12 cellular contexts compared by ENCODE assay signal in genomic region chr11:47256374-47256773, GRCh38.
"Had no signal": no experiment of that assay in that cellular context is flagged by ENCODE, and none has a peak within 500 bp of the region (broad histone marks: within the 10 kb centered on the region; RNA-seq: fewer than 3 reads in every experiment).

No MANE protein-coding gene starts in this region.

- ATAC-seq: activated T-helper 17 cell treated with anti-CD3 and anti-CD28 coated beads, Interleukin-2, amount 50 U/mL, for 72 hours; effector memory CD8-positive, alpha-beta T cell had no signal

- H3K27me3 Mint-ChIP-seq: activated naive CD8-positive, alpha-beta T cell treated with anti-CD3 and anti-CD28 coated beads, Interleukin-2, amount 10 ng/mL, durations not matched to agents 7 days and 5 days; activated T-helper 17 cell treated with anti-CD3 and anti-CD28 coated beads, Interleukin-2, amount 50 U/mL, for 72 hours; effector memory CD8-positive, alpha-beta T cell; memory B cell; stimulated activated naive CD8-positive, alpha-beta T cell treated with anti-CD3 and anti-CD28 coated beads, Interleukin-15, Interleukin-2, amounts not matched to agents 100 ng/mL and 50 ng/mL, for 24 hours had no signal

- H3K4me3 Mint-ChIP-seq: activated naive CD8-positive, alpha-beta T cell treated with anti-CD3 and anti-CD28 coated beads, Interleukin-2, amount 10 ng/mL, durations not matched to agents 7 days and 5 days; activated T-helper 17 cell treated with anti-CD3 and anti-CD28 coated beads, Interleukin-2, amount 50 U/mL, for 72 hours; effector memory CD8-positive, alpha-beta T cell; memory B cell; stimulated activated naive CD8-positive, alpha-beta T cell treated with anti-CD3 and anti-CD28 coated beads, Interleukin-15, Interleukin-2, amounts not matched to agents 100 ng/mL and 50 ng/mL, for 24 hours had no signal

- H3K27ac ChIP-seq: SJCRH30, WERI-Rb-1 had no signal

- H3K9me3 Mint-ChIP-seq: activated naive CD8-positive, alpha-beta T cell treated with anti-CD3 and anti-CD28 coated beads, Interleukin-2, amount 10 ng/mL, durations not matched to agents 7 days and 5 days; activated T-helper 17 cell treated with anti-CD3 and anti-CD28 coated beads, Interleukin-2, amount 50 U/mL, for 72 hours; effector memory CD8-positive, alpha-beta T cell; memory B cell; stimulated activated naive CD8-positive, alpha-beta T cell treated with anti-CD3 and anti-CD28 coated beads, Interleukin-15, Interleukin-2, amounts not matched to agents 100 ng/mL and 50 ng/mL, for 24 hours had no signal

- DNase-seq: activated CD4-positive, alpha-beta T cell treated with anti-CD3 and anti-CD28 coated beads, Interleukin-2, amount 50 U/mL, for 4 hours; activated naive CD4-positive, alpha-beta T cell treated with Interleukin-2 at 50 U/mL for 16 hours; activated naive CD8-positive, alpha-beta T cell treated with anti-CD3 and anti-CD28 coated beads, Interleukin-2, amount 10 ng/mL, durations not matched to agents 7 days and 5 days; activated T-cell treated with anti-CD3 and anti-CD28 coated beads, Interleukin-2, amount 50 U/mL, for 1 hour; amygdala; effector memory CD8-positive, alpha-beta T cell; SJCRH30; T-helper 2 cell; WERI-Rb-1 had no signal

- H3K36me3 Mint-ChIP-seq: activated naive CD8-positive, alpha-beta T cell treated with anti-CD3 and anti-CD28 coated beads, Interleukin-2, amount 10 ng/mL, durations not matched to agents 7 days and 5 days had no signal

- H3K27ac Mint-ChIP-seq: activated naive CD8-positive, alpha-beta T cell treated with anti-CD3 and anti-CD28 coated beads, Interleukin-2, amount 10 ng/mL, durations not matched to agents 7 days and 5 days; activated T-helper 17 cell treated with anti-CD3 and anti-CD28 coated beads, Interleukin-2, amount 50 U/mL, for 72 hours; memory B cell; stimulated activated naive CD8-positive, alpha-beta T cell treated with anti-CD3 and anti-CD28 coated beads, Interleukin-15, Interleukin-2, amounts not matched to agents 100 ng/mL and 50 ng/mL, for 24 hours had no signal

- H3K4me3 ChIP-seq: SJCRH30 had no signal

- H3K36me3 ChIP-seq: SJCRH30, WERI-Rb-1 had no signal

- H3K27me3 ChIP-seq: SJCRH30 had no signal

- H3K9me3 ChIP-seq: SJCRH30 had no signal
